Comparison of ENCODE assay signal across 22 cellular contexts in the genomic region with DNA sequence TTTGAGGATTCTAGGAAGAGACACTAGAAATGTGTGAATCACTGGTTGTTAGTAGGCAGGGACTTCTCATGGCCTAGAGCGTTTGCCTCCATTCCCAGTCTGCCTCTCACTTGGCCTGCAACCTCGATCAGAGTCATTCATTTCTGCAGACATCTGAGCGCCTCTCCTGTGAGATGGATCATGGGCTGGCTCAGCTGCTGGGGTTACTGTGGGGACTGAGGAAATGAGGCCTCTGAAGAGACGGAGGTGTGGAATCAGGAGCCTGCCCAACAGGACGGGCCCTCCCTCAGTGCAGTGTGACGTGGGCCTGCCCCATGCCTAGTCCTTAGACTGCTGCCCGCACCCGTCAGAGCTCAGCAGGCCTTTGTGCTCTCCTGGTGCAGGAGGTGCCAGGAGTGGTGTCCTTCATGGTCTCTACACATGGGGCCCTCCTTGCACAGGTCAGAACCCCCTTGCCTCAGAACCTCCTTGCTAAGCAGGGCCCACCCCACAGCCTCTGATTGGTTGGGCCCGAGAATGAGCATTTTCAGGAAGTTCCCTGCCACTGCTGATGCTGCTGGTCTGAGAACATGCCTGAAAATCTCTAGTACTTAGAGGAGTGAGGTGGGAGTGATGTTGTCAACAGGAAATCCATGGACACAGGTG.
DNase-seq lines count a peak whose midpoint lies in the region; ATAC-seq, FAIRE-seq and TF ChIP-seq lines count a peak whose summit lies in the region.
"Had no signal": no experiment of that assay in that cellular context is flagged by ENCODE, and none has a peak within 500 bp of the region (broad histone marks: within the 10 kb centered on the region; RNA-seq: fewer than 3 reads in every experiment).

No MANE protein-coding gene starts in this region.

- H3K27me3 Mint-ChIP-seq in activated T-cell treated with anti-CD3 and anti-CD28 coated beads, Interleukin-2, amount 50 U/mL, for 72 hours (ENCODE audit: low read depth): no peaks in the 10 kb centered on the region
- H3K27me3 Mint-ChIP-seq in activated T-cell treated with anti-CD3 and anti-CD28 coated beads, Interleukin-2, amount 50 U/mL, for 24 hours: no peaks in the 10 kb centered on the region
- peaks cover 21% of the 10 kb centered on the region for H3K27me3 Mint-ChIP-seq in astrocyte (ENCODE audit: low read depth, unreplicated experiment)
- H3K27me3 Mint-ChIP-seq in activated CD8-positive, alpha-beta T cell treated with anti-CD3 and anti-CD28 coated beads, Interleukin-2, amount 10 ng/mL, durations not matched to agents 7 days and 5 days (ENCODE audit: low read depth): no peaks in the 10 kb centered on the region
- H3K27me3 Mint-ChIP-seq: activated CD8-positive, alpha-beta memory T cell treated with anti-CD3 and anti-CD28 coated beads, Interleukin-2, amount 10 ng/mL, durations not matched to agents 7 days and 5 days had no signal

- peak overlapping the region; percentile 61 for H3K27ac Mint-ChIP-seq in activated T-cell treated with anti-CD3 and anti-CD28 coated beads, Interleukin-2, amount 50 U/mL, for 72 hours
- no peak overlapping the region for H3K27ac Mint-ChIP-seq in activated T-cell treated with anti-CD3 and anti-CD28 coated beads, Interleukin-2, amount 50 U/mL, for 24 hours
- H3K27ac Mint-ChIP-seq in astrocyte (ENCODE audit: unreplicated experiment): no peak overlapping the region
- no peak overlapping the region for H3K27ac Mint-ChIP-seq in activated CD8-positive, alpha-beta T cell treated with anti-CD3 and anti-CD28 coated beads, Interleukin-2, amount 10 ng/mL, durations not matched to agents 7 days and 5 days
- H3K27ac Mint-ChIP-seq: activated CD8-positive, alpha-beta memory T cell treated with anti-CD3 and anti-CD28 coated beads, Interleukin-2, amount 10 ng/mL, durations not matched to agents 7 days and 5 days had no signal

- TF ChIP-seq CTCF in astrocyte (IDR thresholded peaks at IDR 0.05; ENCODE audit: insufficient read depth, low read depth, low read length) (no peak), smooth muscle cell (IDR thresholded peaks at IDR 0.05; ENCODE audit: borderline replicate concordance, insufficient read depth, poor library complexity, severe bottlenecking) (no peak), OCI-LY7 (conservative IDR thresholded peaks at IDR 0.05; ENCODE audit: low read length) (no peak)

- no peaks in the 10 kb centered on the region for H3K9me3 ChIP-seq in astrocyte (ENCODE audit: insufficient read depth, low read depth, low read length)
- no peaks in the 10 kb centered on the region for H3K9me3 ChIP-seq in smooth muscle cell (replicated peaks; ENCODE audit: low read depth)
- H3K9me3 ChIP-seq in OCI-LY7 (ENCODE audit: low read length): no peaks in the 10 kb centered on the region
- H3K9me3 ChIP-seq: BLaER1, esophagus muscularis mucosa, SJCRH30, uterus had no signal

- H3K9me2 ChIP-seq in OCI-LY7 (ENCODE audit: insufficient read depth, low read length): no peaks in the 10 kb centered on the region

- CTCF ChIA-PET in OCI-LY7 (lab: Charles Lee; ENCODE audit: unreplicated experiment): no interaction called here
- CTCF ChIA-PET in activated CD8-positive, alpha-beta T cell treated with anti-CD3 and anti-CD28 coated beads, Interleukin-2, amount 10 ng/mL, durations not matched to agents 7 days and 5 days (lab: Charles Lee): no interaction called here

- H3K4me1 ChIP-seq in astrocyte (ENCODE audit: insufficient read depth, low read length): peaks cover 21% of the 10 kb centered on the region
- H3K4me1 ChIP-seq in smooth muscle cell (ENCODE audit: low read depth): peaks cover 4% of the 10 kb centered on the region
- no peaks in the 10 kb centered on the region for H3K4me1 ChIP-seq in OCI-LY7 (ENCODE audit: insufficient read depth, low read length, poor library complexity, severe bottlenecking)
- H3K4me1 ChIP-seq: uterus had no signal

- H4K20me1 ChIP-seq in astrocyte (ENCODE audit: insufficient read depth, low read length) (no peaks in the 10 kb centered on the region), smooth muscle cell (ENCODE audit: low read depth) (no peaks in the 10 kb centered on the region), OCI-LY7 (ENCODE audit: insufficient read depth, low read length) (no peaks in the 10 kb centered on the region)
- H4K20me1 ChIP-seq: BLaER1 had no signal

- H3K27me3 ChIP-seq in astrocyte (ENCODE audit: insufficient read depth, low read length) (peaks cover 5% of the 10 kb centered on the region), smooth muscle cell (ENCODE audit: low read depth) (no peaks in the 10 kb centered on the region)
- H3K27me3 ChIP-seq: BLaER1, esophagus muscularis mucosa, SJCRH30, uterus had no signal

- H3K9ac ChIP-seq in astrocyte (ENCODE audit: low read length) (peak overlapping the region; percentile 49), smooth muscle cell (ENCODE audit: low read depth) (no peak overlapping the region)
- H3K9ac ChIP-seq: BLaER1 had no signal

- intact Hi-C loops in OCI-LY7 (cut with micrococcal nuclease; ENCODE audit: unreplicated experiment): no loop called here

- FAIRE-seq in astrocyte (lab: Jason Lieb, UNC): no peak
- FAIRE-seq: H54 had no signal

- H3K36me3 ChIP-seq in astrocyte (ENCODE audit: insufficient read depth, low read length): no peaks in the 10 kb centered on the region
- H3K36me3 ChIP-seq in smooth muscle cell (ENCODE audit: low read depth): no peaks in the 10 kb centered on the region
- no peaks in the 10 kb centered on the region for H3K36me3 ChIP-seq in OCI-LY7 (ENCODE audit: insufficient read depth, low read length)
- H3K36me3 ChIP-seq: BLaER1, SJCRH30, uterus had no signal

- H3K4me3 ChIP-seq in astrocyte (ENCODE audit: insufficient read depth, low read depth, low read length): no peak overlapping the region
- H3K4me3 ChIP-seq in smooth muscle cell: no peak overlapping the region
- no peak overlapping the region for H3K4me3 ChIP-seq in OCI-LY7 (ENCODE audit: low read depth, low read length, poor library complexity, severe bottlenecking)
- H3K4me3 ChIP-seq: BLaER1, esophagus muscularis mucosa, SJCRH30, skin epidermis, uterus had no signal

- BruUV-seq in OCI-LY7 (replicated peaks; lab: Mats Ljungman, UMichigan): no TSS peak

- H3K79me2 ChIP-seq in astrocyte (ENCODE audit: insufficient read depth, low read length) (no peaks in the 10 kb centered on the region), smooth muscle cell (ENCODE audit: low read depth) (no peaks in the 10 kb centered on the region), OCI-LY7 (ENCODE audit: insufficient read depth, low read depth, low read length) (no peaks in the 10 kb centered on the region)

- H3K4me2 ChIP-seq in astrocyte (ENCODE audit: low read length) (peak overlapping the region; percentile 57), smooth muscle cell (peak overlapping the region; percentile 46), OCI-LY7 (ENCODE audit: low read length) (no peak overlapping the region)
- H3K4me2 ChIP-seq: BLaER1 had no signal

- H3K27ac ChIP-seq in astrocyte (ENCODE audit: low read depth, low read length) (no peak overlapping the region), smooth muscle cell (ENCODE audit: low read depth) (peak overlapping the region; percentile 54), OCI-LY7 (ENCODE audit: low read depth, low read length, poor library complexity, severe bottlenecking) (no peak overlapping the region)
- H3K27ac ChIP-seq: BLaER1, esophagus muscularis mucosa, SJCRH30, uterus had no signal

- ATAC-seq in activated T-cell treated with anti-CD3 and anti-CD28 coated beads, Interleukin-2, amount 50 U/mL, for 72 hours (replicated peaks in 1 of 2): no peak
- ATAC-seq in activated CD8-positive, alpha-beta T cell treated with anti-CD3 and anti-CD28 coated beads, Interleukin-2, amount 10 ng/mL, durations not matched to agents 7 days and 5 days: no peak
- ATAC-seq: activated CD8-positive, alpha-beta memory T cell treated with anti-CD3 and anti-CD28 coated beads, Interleukin-2, amount 10 ng/mL, durations not matched to agents 7 days and 5 days had no signal

- H3K9me3 Mint-ChIP-seq in activated T-cell treated with anti-CD3 and anti-CD28 coated beads, Interleukin-2, amount 50 U/mL, for 72 hours: no peaks in the 10 kb centered on the region
- H3K9me3 Mint-ChIP-seq in activated T-cell treated with anti-CD3 and anti-CD28 coated beads, Interleukin-2, amount 50 U/mL, for 24 hours: no peaks in the 10 kb centered on the region
- H3K9me3 Mint-ChIP-seq in astrocyte (ENCODE audit: unreplicated experiment): peaks cover 2% of the 10 kb centered on the region
- H3K9me3 Mint-ChIP-seq in activated CD8-positive, alpha-beta T cell treated with anti-CD3 and anti-CD28 coated beads, Interleukin-2, amount 10 ng/mL, durations not matched to agents 7 days and 5 days (ENCODE audit: insufficient read depth): no peaks in the 10 kb centered on the region

- DNase-seq in activated T-cell treated with anti-CD3 and anti-CD28 coated beads, Interleukin-2, amount 50 U/mL, for 72 hours: no peak
- DNase-seq in activated T-cell treated with anti-CD3 and anti-CD28 coated beads, Interleukin-2, amount 50 U/mL, for 24 hours: no peak
- DNase-seq in astrocyte (ENCODE audit: low read depth): peak; percentile 49
- DNase-seq in iris pigment epithelial cell (ENCODE audit: low read depth): peak; percentile 53
- no peak for DNase-seq in smooth muscle cell (lab: John Stamatoyannopoulos, UW; ENCODE audit: unreplicated experiment)
- no peak for DNase-seq in OCI-LY7 (ENCODE audit: low spot score)
- DNase-seq in COLO829 (ENCODE audit: low spot score): no peak
- DNase-seq in activated CD8-positive, alpha-beta T cell treated with anti-CD3 and anti-CD28 coated beads, Interleukin-2, amount 10 ng/mL, durations not matched to agents 7 days and 5 days: no peak
- DNase-seq: 8988T; activated CD8-positive, alpha-beta memory T cell treated with anti-CD3 and anti-CD28 coated beads, Interleukin-2, amount 10 ng/mL, durations not matched to agents 7 days and 5 days; GDM1; glutamatergic neuron; NCI-H146; NCI-H2171; SJCRH30; stimulated activated CD4-positive, alpha-beta T cell treated with anti-CD3 and anti-CD28 coated beads, Interleukin-2, amount 100 ng/mL, for 48 hours; T-helper 9 cell; uterus had no signal

- H3K4me3 Mint-ChIP-seq in activated T-cell treated with anti-CD3 and anti-CD28 coated beads, Interleukin-2, amount 50 U/mL, for 72 hours: no peak overlapping the region
- no peak overlapping the region for H3K4me3 Mint-ChIP-seq in activated T-cell treated with anti-CD3 and anti-CD28 coated beads, Interleukin-2, amount 50 U/mL, for 24 hours
- no peak overlapping the region for H3K4me3 Mint-ChIP-seq in astrocyte (ENCODE audit: unreplicated experiment)
- no peak overlapping the region for H3K4me3 Mint-ChIP-seq in activated CD8-positive, alpha-beta T cell treated with anti-CD3 and anti-CD28 coated beads, Interleukin-2, amount 10 ng/mL, durations not matched to agents 7 days and 5 days
- H3K4me3 Mint-ChIP-seq: activated CD8-positive, alpha-beta memory T cell treated with anti-CD3 and anti-CD28 coated beads, Interleukin-2, amount 10 ng/mL, durations not matched to agents 7 days and 5 days had no signal

- H2AFZ ChIP-seq in astrocyte (ENCODE audit: low read depth, low read length) (no peak overlapping the region), smooth muscle cell (ENCODE audit: low read depth) (no peak overlapping the region), OCI-LY7 (ENCODE audit: low read length) (no peak overlapping the region)

- peaks cover 13% of the 10 kb centered on the region for H3F3A ChIP-seq in smooth muscle cell (ENCODE audit: low read depth)

- no peaks in the 10 kb centered on the region for H3K4me1 Mint-ChIP-seq in activated T-cell treated with anti-CD3 and anti-CD28 coated beads, Interleukin-2, amount 50 U/mL, for 72 hours (ENCODE audit: low read depth)
- H3K4me1 Mint-ChIP-seq in activated T-cell treated with anti-CD3 and anti-CD28 coated beads, Interleukin-2, amount 50 U/mL, for 24 hours (ENCODE audit: low read depth): no peaks in the 10 kb centered on the region
- peaks cover 12% of the 10 kb centered on the region for H3K4me1 Mint-ChIP-seq in astrocyte (ENCODE audit: low read depth, unreplicated experiment)
- peaks cover 3% of the 10 kb centered on the region for H3K4me1 Mint-ChIP-seq in activated CD8-positive, alpha-beta T cell treated with anti-CD3 and anti-CD28 coated beads, Interleukin-2, amount 10 ng/mL, durations not matched to agents 7 days and 5 days (ENCODE audit: low read depth)
- H3K4me1 Mint-ChIP-seq: activated CD8-positive, alpha-beta memory T cell treated with anti-CD3 and anti-CD28 coated beads, Interleukin-2, amount 10 ng/mL, durations not matched to agents 7 days and 5 days had no signal

- POLR2A ChIA-PET in OCI-LY7 (lab: Charles Lee): no interaction called here
- POLR2A ChIA-PET in activated CD8-positive, alpha-beta T cell treated with anti-CD3 and anti-CD28 coated beads, Interleukin-2, amount 10 ng/mL, durations not matched to agents 7 days and 5 days (lab: Charles Lee): no interaction called here

- 67% methylated on average over 9 of the region's 9 CpGs for WGBS in smooth muscle cell (ENCODE audit: low lambda C conversion rate)

- H3K36me3 Mint-ChIP-seq in activated T-cell treated with anti-CD3 and anti-CD28 coated beads, Interleukin-2, amount 50 U/mL, for 72 hours (ENCODE audit: insufficient read depth in 2 of 2): peaks cover 0 to 2% of the 10 kb centered on the region in 2 donors
- H3K36me3 Mint-ChIP-seq in activated T-cell treated with anti-CD3 and anti-CD28 coated beads, Interleukin-2, amount 50 U/mL, for 24 hours (ENCODE audit: low read depth): peaks cover 4% of the 10 kb centered on the region
- H3K36me3 Mint-ChIP-seq in astrocyte (ENCODE audit: low read depth, unreplicated experiment): no peaks in the 10 kb centered on the region
- H3K36me3 Mint-ChIP-seq in activated CD8-positive, alpha-beta T cell treated with anti-CD3 and anti-CD28 coated beads, Interleukin-2, amount 10 ng/mL, durations not matched to agents 7 days and 5 days (ENCODE audit: low read depth): no peaks in the 10 kb centered on the region

Comparison
In these comparisons a context has a peak if more than half of its experiments do, and no peak if none do; other contexts are left out.
1. DNase-seq: peak in astrocyte (single experiment) and iris pigment epithelial cell (single experiment); none in activated T-cell treated with anti-CD3 and anti-CD28 coated beads, Interleukin-2, amount 50 U/mL, for 72 hours (0 of 2), activated T-cell treated with anti-CD3 and anti-CD28 coated beads, Interleukin-2, amount 50 U/mL, for 24 hours (single experiment), smooth muscle cell (single experiment), OCI-LY7 (single experiment), COLO829 (single experiment) and activated CD8-positive, alpha-beta T cell treated with anti-CD3 and anti-CD28 coated beads, Interleukin-2, amount 10 ng/mL, durations not matched to agents 7 days and 5 days (single experiment).